ENCODE assay signal across 8 cellular contexts in genomic region chr5:176037190-176037589, GRCh38.
DNase-seq lines count a peak whose midpoint lies in the region; ATAC-seq, FAIRE-seq and TF ChIP-seq lines count a peak whose summit lies in the region.
"Not testable (repeated sequence)": the region's sequence is repeated elsewhere in the genome, so short reads cannot be mapped to it uniquely, and the experiment has no call there.

No MANE protein-coding gene starts in this region.

- H3K79me2 ChIP-seq in K562 (ENCODE audit: control insufficient read depth, insufficient read depth, low read length) = not testable (repeated sequence)

- not testable (repeated sequence) for BruUV-seq in K562 (replicated peaks; lab: Mats Ljungman, UMichigan)

- POLR2A ChIA-PET in CD8-positive, alpha-beta T cell (lab: Charles Lee); K562 (lab: Yijun Ruan, JAX); naive thymus-derived CD8-positive, alpha-beta T cell (lab: Charles Lee): not testable (repeated sequence)

- H3K4me1 Mint-ChIP-seq in CD4-positive, CD25-positive, alpha-beta regulatory T cell = peaks cover 0 to 49% (median 11%) of the 10 kb centered on the region in 4 donors
- peaks cover 33% of the 10 kb centered on the region for H3K4me1 Mint-ChIP-seq in CD8-positive, alpha-beta T cell (ENCODE audit: low read depth)
- H3K4me1 Mint-ChIP-seq in T-helper 17 cell = peaks cover 36% of the 10 kb centered on the region
- H3K4me1 Mint-ChIP-seq in activated T-helper 17 cell treated with anti-CD3 and anti-CD28 coated beads, Interleukin-2, amount 50 U/mL, for 72 hours = peaks cover 31% of the 10 kb centered on the region
- not testable (repeated sequence) for H3K4me1 Mint-ChIP-seq in endodermal cell
- peaks cover 29 to 46% (median 42%) of the 10 kb centered on the region in 4 donors for H3K4me1 Mint-ChIP-seq in naive thymus-derived CD8-positive, alpha-beta T cell

- TF ChIP-seq CTCF in CD8-positive, alpha-beta T cell (IDR thresholded peaks at IDR 0.05); K562 (IDR thresholded peaks at IDR 0.05 in 2 of 3, conservative IDR thresholded peaks at IDR 0.05 in 1 of 3; ENCODE audit: insufficient read depth in 2 of 3, low read depth in 1 of 3, low read length in 3 of 3); endodermal cell (conservative IDR thresholded peaks at IDR 0.05): not testable (repeated sequence)

- H3K4me2 ChIP-seq in K562 (ENCODE audit: insufficient read depth, low read length) = not testable (repeated sequence)

- not testable (repeated sequence) for H3K4me3 Mint-ChIP-seq in CD4-positive, CD25-positive, alpha-beta regulatory T cell; CD8-positive, alpha-beta T cell; endodermal cell
- H3K4me3 Mint-ChIP-seq in T-helper 17 cell = peak overlapping the region; percentile 28
- peak overlapping the region; percentile 63 for H3K4me3 Mint-ChIP-seq in activated T-helper 17 cell treated with anti-CD3 and anti-CD28 coated beads, Interleukin-2, amount 50 U/mL, for 72 hours
- peak overlapping the region in 4 of 10 donors; percentile 33 to 79 (median 66) for H3K4me3 Mint-ChIP-seq in naive thymus-derived CD8-positive, alpha-beta T cell

- H3K27me3 ChIP-seq in CD4-positive, CD25-positive, alpha-beta regulatory T cell (ENCODE audit: control insufficient read depth, insufficient read depth, low read length); CD8-positive, alpha-beta T cell (ENCODE audit: insufficient read depth, low read length); K562 (ENCODE audit: control insufficient read depth in 2 of 2, insufficient read depth in 2 of 2, low read length in 2 of 2); endodermal cell (ENCODE audit: control insufficient read depth, insufficient read depth, low read length, poor library complexity, severe bottlenecking): not testable (repeated sequence)

- not testable (repeated sequence) for H3K9ac ChIP-seq in K562 (ENCODE audit: insufficient read depth in 1 of 2, low read depth in 2 of 2, low read length in 2 of 2); endodermal cell (ENCODE audit: extremely low read depth, low read length, poor library complexity, severe bottlenecking)

- TF ChIP-seq POLR2A in K562 (conservative IDR thresholded peaks at IDR 0.05) = not testable (repeated sequence)

- H3K27ac Mint-ChIP-seq in CD4-positive, CD25-positive, alpha-beta regulatory T cell = peak overlapping the region in 2 of 3 donors; percentile 71 to 92
- H3K27ac Mint-ChIP-seq in CD8-positive, alpha-beta T cell = peak overlapping the region; percentile 28
- peak overlapping the region; percentile 88 for H3K27ac Mint-ChIP-seq in T-helper 17 cell
- H3K27ac Mint-ChIP-seq in activated T-helper 17 cell treated with anti-CD3 and anti-CD28 coated beads, Interleukin-2, amount 50 U/mL, for 72 hours = peak overlapping the region; percentile 81
- H3K27ac Mint-ChIP-seq in endodermal cell = not testable (repeated sequence)
- H3K27ac Mint-ChIP-seq in naive thymus-derived CD8-positive, alpha-beta T cell = peak overlapping the region in 9 of 10 donors; percentile 44 to 92 (median 73)

- in situ Hi-C loops in K562 (cut with MboI) = not testable (repeated sequence)

- H3K9me1 ChIP-seq in K562 (ENCODE audit: control insufficient read depth, insufficient read depth, low read length) = not testable (repeated sequence)

- H4K20me1 ChIP-seq in K562 (replicated peaks; ENCODE audit: control insufficient read depth, insufficient read depth, low read length) = not testable (repeated sequence)

- H3K36me3 Mint-ChIP-seq in CD4-positive, CD25-positive, alpha-beta regulatory T cell; CD8-positive, alpha-beta T cell; T-helper 17 cell (ENCODE audit: low read depth); activated T-helper 17 cell treated with anti-CD3 and anti-CD28 coated beads, Interleukin-2, amount 50 U/mL, for 72 hours (ENCODE audit: low read depth); endodermal cell (ENCODE audit: low read depth); naive thymus-derived CD8-positive, alpha-beta T cell: not testable (repeated sequence)

- not testable (repeated sequence) for H3K4me3 ChIP-seq in CD4-positive, CD25-positive, alpha-beta regulatory T cell (ENCODE audit: low read depth, low read length); CD8-positive, alpha-beta T cell (ENCODE audit: low read depth, low read length); K562; endodermal cell (ENCODE audit: low read length)

- peak overlapping the region; percentile 10 for H3K27ac ChIP-seq in CD4-positive, CD25-positive, alpha-beta regulatory T cell (ENCODE audit: insufficient read depth, low read length, poor library complexity, severe bottlenecking)
- H3K27ac ChIP-seq in CD8-positive, alpha-beta T cell (ENCODE audit: low read depth, low read length); K562 (ENCODE audit: extremely low read depth, low read depth, low read length); endodermal cell (ENCODE audit: low read depth, low read length): not testable (repeated sequence)

- not testable (repeated sequence) for TF ChIP-seq EP300 in K562 (IDR thresholded peaks at IDR 0.05; ENCODE audit: low read length)

- H2AFZ ChIP-seq in K562 (ENCODE audit: low read depth, low read length) = not testable (repeated sequence)

- not testable (repeated sequence) for H3K9me3 ChIP-seq in CD4-positive, CD25-positive, alpha-beta regulatory T cell (ENCODE audit: control insufficient read depth in 2 of 2, low read length in 2 of 2); CD8-positive, alpha-beta T cell (ENCODE audit: low read length); T-helper 17 cell (ENCODE audit: control insufficient read depth, low read length, poor library complexity, severe bottlenecking); K562 (replicated peaks; ENCODE audit: control insufficient read depth, insufficient read depth, low read depth, low read length); endodermal cell (ENCODE audit: control insufficient read depth, low read length)

- CTCF ChIA-PET in CD8-positive, alpha-beta T cell (lab: Charles Lee); K562 (lab: Yijun Ruan, JAX; ENCODE audit: low intra/inter-chr PET ratio): not testable (repeated sequence)

- TF ChIP-seq RAD21 in K562 (CRISPR knock-in tag; conservative IDR thresholded peaks at IDR 0.05 in 1 of 2, IDR thresholded peaks at IDR 0.05 in 1 of 2) = not testable (repeated sequence)

- ATAC-seq in CD4-positive, CD25-positive, alpha-beta regulatory T cell (ENCODE audit: low read depth in 2 of 2); CD8-positive, alpha-beta T cell; T-helper 17 cell; activated T-helper 17 cell treated with anti-CD3 and anti-CD28 coated beads, Interleukin-2, amount 50 U/mL, for 72 hours (replicated peaks); K562; naive thymus-derived CD8-positive, alpha-beta T cell: not testable (repeated sequence)

- intact Hi-C loops in CD8-positive, alpha-beta T cell (cut with DNase I, micrococcal nuclease); K562 (cut with micrococcal nuclease): not testable (repeated sequence)

- H3K27me3 Mint-ChIP-seq in CD4-positive, CD25-positive, alpha-beta regulatory T cell; CD8-positive, alpha-beta T cell (ENCODE audit: low read depth); T-helper 17 cell; activated T-helper 17 cell treated with anti-CD3 and anti-CD28 coated beads, Interleukin-2, amount 50 U/mL, for 72 hours; endodermal cell (ENCODE audit: insufficient read depth); naive thymus-derived CD8-positive, alpha-beta T cell: not testable (repeated sequence)

- 3% methylated on average over 3 of the region's 5 CpGs for WGBS in K562 (ENCODE audit: insufficient coverage, low coverage, missing lambda C conversion rate)
- 89 to 90% methylated on average over 4 of the region's 5 CpGs for WGBS in endodermal cell (ENCODE audit: insufficient coverage in 1 of 2, insufficient read length in 1 of 2), 2 experiments

- FAIRE-seq in K562 (lab: Jason Lieb, UNC) (peak; percentile 35), urothelium cell line (lab: Jason Lieb, UNC) (peak; percentile 13)

- not testable (repeated sequence) for H3K9me3 Mint-ChIP-seq in CD4-positive, CD25-positive, alpha-beta regulatory T cell; CD8-positive, alpha-beta T cell; activated T-helper 17 cell treated with anti-CD3 and anti-CD28 coated beads, Interleukin-2, amount 50 U/mL, for 72 hours; endodermal cell; naive thymus-derived CD8-positive, alpha-beta T cell

- H3K4me1 ChIP-seq in CD4-positive, CD25-positive, alpha-beta regulatory T cell (ENCODE audit: control insufficient read depth, insufficient read depth, low read length, poor library complexity, severe bottlenecking); K562 (replicated peaks in 1 of 2; ENCODE audit: control insufficient read depth in 2 of 2, insufficient read depth in 2 of 2, low read length in 2 of 2); endodermal cell (ENCODE audit: control insufficient read depth, insufficient read depth, low read length): not testable (repeated sequence)
- H3K4me1 ChIP-seq in CD8-positive, alpha-beta T cell (ENCODE audit: insufficient read depth, low read length) = peaks cover 36% of the 10 kb centered on the region

- not testable (repeated sequence) for DNase-seq in CD4-positive, CD25-positive, alpha-beta regulatory T cell; CD8-positive, alpha-beta T cell; T-helper 17 cell; K562 (ENCODE audit: extremely low read depth in 1 of 4, low spot score in 3 of 4); naive thymus-derived CD8-positive, alpha-beta T cell; urothelium cell line (ENCODE audit: low spot score)
- DNase-seq in endodermal cell = peak; percentile 7

- not testable (repeated sequence) for H3K36me3 ChIP-seq in CD4-positive, CD25-positive, alpha-beta regulatory T cell (ENCODE audit: control insufficient read depth, insufficient read depth, low read length); CD8-positive, alpha-beta T cell (ENCODE audit: insufficient read depth, low read length); K562 (ENCODE audit: control insufficient read depth, insufficient read depth, low read length); endodermal cell (ENCODE audit: control insufficient read depth, insufficient read depth, low read length)
